In genomic region chr7:137304624-137305235, GRCh38 we compare ENCODE assay signal across 27 cellular contexts. TPM values are rescaled to one million over a fixed set of nuclear protein-coding genes. Genes with fewer than 3 reads are reported as not detected.
DNase-seq lines count a peak whose midpoint lies in the region; ATAC-seq and TF ChIP-seq lines count a peak whose summit lies in the region.
"Had no signal": no experiment of that assay in that cellular context is flagged by ENCODE, and none has a peak within 500 bp of the region (broad histone marks: within the 10 kb centered on the region; RNA-seq: fewer than 3 reads in every experiment).

No MANE protein-coding gene starts in this region.

- H3K4ac ChIP-seq in IMR-90 (ENCODE audit: low read depth, low read length): no peak overlapping the region

- H3K4me1 Mint-ChIP-seq in brain: peaks cover 89% of the 10 kb centered on the region
- H3K4me1 Mint-ChIP-seq in endothelial cell (ENCODE audit: unreplicated experiment): no peaks in the 10 kb centered on the region
- H3K4me1 Mint-ChIP-seq in CD8-positive, alpha-beta T cell (ENCODE audit: low read depth): no peaks in the 10 kb centered on the region
- H3K4me1 Mint-ChIP-seq: CD4-positive, alpha-beta memory T cell; natural killer cell; stimulated activated naive B cell treated with anti-CD40 and anti-IgM and Interleukin-4, amounts not matched to agents 10 μg/mL and 1 μg/mL and 100 μg/mL, for 72 hours had no signal

- H3K9me3 Mint-ChIP-seq in brain (peaks cover 0 to 10% (median 5%) of the 10 kb centered on the region in 5 experiments), endothelial cell (ENCODE audit: unreplicated experiment) (no peaks in the 10 kb centered on the region)
- H3K9me3 Mint-ChIP-seq in CD8-positive, alpha-beta T cell: peaks cover under 1% of the 10 kb centered on the region

- H2BK5ac ChIP-seq in IMR-90 (ENCODE audit: low read depth, low read length, poor library complexity, severe bottlenecking): no peak overlapping the region

- no peak overlapping the region for H2BK20ac ChIP-seq in IMR-90 (ENCODE audit: low read depth, low read length)

- no peak overlapping the region; the same call in 1 of the 2 replicates for H3K23ac ChIP-seq in IMR-90 (ENCODE audit: low read depth, low read length)

- no peak for TF ChIP-seq RAD21 in IMR-90 (IDR thresholded peaks at IDR 0.05; ENCODE audit: low read length)

- H2BK15ac ChIP-seq in IMR-90 (ENCODE audit: low read depth, low read length): no peak overlapping the region

- H4K8ac ChIP-seq in IMR-90 (ENCODE audit: low read depth in 2 of 2, low read length in 2 of 2): no peak overlapping the region

- no peak overlapping the region; the same call in 1 of the 2 replicates for H4K5ac ChIP-seq in IMR-90 (ENCODE audit: low read depth, low read length)

- H4K20me1 ChIP-seq in IMR-90 (ENCODE audit: insufficient read depth, low read length): no peaks in the 10 kb centered on the region

- no peaks in the 10 kb centered on the region for H3K9me3 ChIP-seq in IMR-90 (ENCODE audit: control insufficient read depth, insufficient read depth, low read length)
- H3K9me3 ChIP-seq in right cardiac atrium (ENCODE audit: control insufficient read depth, low read length): no peaks in the 10 kb centered on the region
- H3K9me3 ChIP-seq in CD8-positive, alpha-beta T cell (ENCODE audit: low read length): no peaks in the 10 kb centered on the region
- H3K9me3 ChIP-seq: adrenal gland, prostate gland, thoracic aorta had no signal

- in situ Hi-C loops in IMR-90 (cut with MboI; ENCODE audit: low sequenced_read_pairs): no loop called here

- H3K27me3 Mint-ChIP-seq in brain (no peaks in the 10 kb centered on the region), endothelial cell (ENCODE audit: unreplicated experiment) (no peaks in the 10 kb centered on the region)
- H3K27me3 Mint-ChIP-seq in CD8-positive, alpha-beta T cell (ENCODE audit: low read depth): no peaks in the 10 kb centered on the region
- H3K27me3 Mint-ChIP-seq: activated T-cell treated with anti-CD3 and anti-CD28 coated beads, Interleukin-2, amount 50 U/mL, for 24 hours; CD4-positive, alpha-beta memory T cell; stimulated activated naive B cell treated with anti-CD40 and anti-IgM and Interleukin-4, amounts not matched to agents 10 μg/mL and 1 μg/mL and 100 μg/mL, for 72 hours had no signal

- no peak overlapping the region for H2AK5ac ChIP-seq in IMR-90 (ENCODE audit: low read depth, low read length)

- H2AFZ ChIP-seq in IMR-90 (replicated peaks; ENCODE audit: low read length, poor library complexity): no peak overlapping the region

- no peak for TF ChIP-seq CTCF in IMR-90 (conservative IDR thresholded peaks at IDR 0.05; ENCODE audit: low read depth, low read length)
- TF ChIP-seq CTCF in brain (conservative IDR thresholded peaks at IDR 0.05): no peak
- no peak for TF ChIP-seq CTCF in endothelial cell (IDR thresholded peaks at IDR 0.05; ENCODE audit: unreplicated experiment)
- no peak for TF ChIP-seq CTCF in CD8-positive, alpha-beta T cell (IDR thresholded peaks at IDR 0.05)

- peak; percentile 40 for ATAC-seq in IMR-90 (ENCODE audit: low read depth)
- ATAC-seq in right cardiac atrium: no peak
- no peak for ATAC-seq in CD8-positive, alpha-beta T cell
- ATAC-seq: esophagus mucosa; left colon; natural killer cell; stimulated activated naive B cell treated with anti-CD40 and anti-IgM and Interleukin-4, amounts not matched to agents 10 μg/mL and 1 μg/mL and 100 μg/mL, for 72 hours had no signal

- WGBS in IMR-90 (ENCODE audit: extremely low coverage in 2 of 2, insufficient read length in 1 of 2), 2 experiments: no CpG with 5 or more reads among the region's 9 CpGs
- WGBS in right cardiac atrium: 75% methylated on average over 9 of the region's 9 CpGs

- BruUV-seq in IMR-90 (replicated peaks; lab: Mats Ljungman, UMichigan): no TSS peak

- CTCF ChIA-PET in IMR-90 (lab: Yijun Ruan, JAX): interaction anchor here (0.5 to 1.4 kb wide), 4 partner anchors 15 to 88 kb away, joined by 3 to 4 read pairs (median 3); no protein-coding TSS in a partner anchor
- CTCF ChIA-PET in CD8-positive, alpha-beta T cell (lab: Charles Lee): no interaction called here

- no peak overlapping the region for H4K91ac ChIP-seq in IMR-90 (ENCODE audit: insufficient read depth, low read depth, low read length)

- H3K56ac ChIP-seq in IMR-90 (ENCODE audit: extremely low read depth, insufficient read depth, low read length): no peak overlapping the region

- peak overlapping the region; percentile 13 to 74 (median 66) for H3K4me3 Mint-ChIP-seq in brain
- no peak overlapping the region for H3K4me3 Mint-ChIP-seq in endothelial cell (ENCODE audit: unreplicated experiment)
- no peak overlapping the region for H3K4me3 Mint-ChIP-seq in CD8-positive, alpha-beta T cell
- H3K4me3 Mint-ChIP-seq: activated T-cell treated with anti-CD3 and anti-CD28 coated beads, Interleukin-2, amount 50 U/mL, for 24 hours; CD4-positive, alpha-beta memory T cell; natural killer cell; stimulated activated naive B cell treated with anti-CD40 and anti-IgM and Interleukin-4, amounts not matched to agents 10 μg/mL and 1 μg/mL and 100 μg/mL, for 72 hours had no signal

- H3K27ac Mint-ChIP-seq in brain: peak overlapping the region; percentile 23 to 91 (median 87)
- H3K27ac Mint-ChIP-seq in endothelial cell (ENCODE audit: unreplicated experiment): no peak overlapping the region
- H3K27ac Mint-ChIP-seq in CD8-positive, alpha-beta T cell: no peak overlapping the region
- H3K27ac Mint-ChIP-seq: activated T-cell treated with anti-CD3 and anti-CD28 coated beads, Interleukin-2, amount 50 U/mL, for 24 hours; CD4-positive, alpha-beta memory T cell; natural killer cell; stimulated activated naive B cell treated with anti-CD40 and anti-IgM and Interleukin-4, amounts not matched to agents 10 μg/mL and 1 μg/mL and 100 μg/mL, for 72 hours had no signal

- H3K18ac ChIP-seq in IMR-90 (ENCODE audit: low read depth, low read length): no peak overlapping the region

- DNase-seq in IMR-90 (peak; percentile 72), putamen (ENCODE audit: low spot score) (peak; percentile 50), DMS114 treated with DMSO at 0.1 percent for 48 hours (lab: John Stamatoyannopoulos, UW; ENCODE audit: unreplicated experiment) (no peak), endothelial cell (ENCODE audit: low spot score) (no peak), right cardiac atrium (no peak)
- no peak for DNase-seq in CD8-positive, alpha-beta T cell
- DNase-seq: activated T-cell treated with anti-CD3 and anti-CD28 coated beads, Interleukin-2, amount 50 U/mL, for 24 hours; adrenal gland; CD4-positive, alpha-beta memory T cell; DMS153; effector CD8-positive, alpha-beta T cell; KG1; left colon; mesenchymal stem cell; natural killer cell; NCI-H1694; NCI-H2171 treated with DMSO at 0.1 percent for 48 hours; NCI-H524 treated with DMSO at 0.1 percent for 48 hours; stimulated activated naive B cell treated with anti-CD40 and anti-IgM and Interleukin-4, amounts not matched to agents 10 μg/mL and 1 μg/mL and 100 μg/mL, for 72 hours; T1000 had no signal

- peak overlapping the region; percentile 72; the same call in 1 of the 2 replicates for H3K4me2 ChIP-seq in IMR-90 (ENCODE audit: low read depth, low read length)

- peak overlapping the region; percentile 17; the same call in 1 of the 2 replicates for H3K4me3 ChIP-seq in IMR-90 (ENCODE audit: insufficient read depth, low read depth, low read length)
- no peak overlapping the region for H3K4me3 ChIP-seq in right cardiac atrium (ENCODE audit: low read length)
- H3K4me3 ChIP-seq in CD8-positive, alpha-beta T cell (ENCODE audit: low read depth, low read length): no peak overlapping the region
- H3K4me3 ChIP-seq: adrenal gland, prostate gland, skin epidermis, thoracic aorta had no signal

- no peaks in the 10 kb centered on the region for H3K36me3 ChIP-seq in IMR-90 (ENCODE audit: control insufficient read depth, insufficient read depth, low read length)
- H3K36me3 ChIP-seq in CD8-positive, alpha-beta T cell (ENCODE audit: insufficient read depth, low read length): no peaks in the 10 kb centered on the region
- H3K36me3 ChIP-seq: adrenal gland, prostate gland, thoracic aorta had no signal

- no peak for TF ChIP-seq POLR2A in IMR-90 (IDR thresholded peaks at IDR 0.05; ENCODE audit: low read depth, low read length)

- H3K14ac ChIP-seq in IMR-90 (replicated peaks; ENCODE audit: low read depth, low read length): 0 out of 2 replicates have a peak overlapping the region, but pooled peaks have one; percentile 31

- intact Hi-C loops in IMR-90 (cut with micrococcal nuclease) (loop anchor here (5.0 kb wide), 1 partner anchor 288 kb away; no protein-coding TSS in a partner anchor), right cardiac atrium (cut with DNase I) (no loop called here)
- intact Hi-C loops in CD8-positive, alpha-beta T cell (cut with DNase I, micrococcal nuclease): no loop called here

- H3K9ac ChIP-seq in IMR-90 (ENCODE audit: low read depth, low read length): no peak overlapping the region

- peaks cover 3 to 22% of the 10 kb centered on the region in 2 experiments; a peak in 3 of 4 replicates for H3K79me1 ChIP-seq in IMR-90 (ENCODE audit: low read depth in 1 of 2, low read length in 2 of 2)

- H3K27me3 ChIP-seq in IMR-90 (ENCODE audit: control insufficient read depth, insufficient read depth, low read length) (no peaks in the 10 kb centered on the region), layer of hippocampus (ENCODE audit: control insufficient read depth, insufficient read depth, low read length) (no peaks in the 10 kb centered on the region), right cardiac atrium (ENCODE audit: control insufficient read depth, insufficient read depth) (no peaks in the 10 kb centered on the region)
- H3K27me3 ChIP-seq in CD8-positive, alpha-beta T cell (ENCODE audit: insufficient read depth, low read length): no peaks in the 10 kb centered on the region
- H3K27me3 ChIP-seq: adrenal gland had no signal

- H3K4me1 ChIP-seq in IMR-90 (ENCODE audit: control insufficient read depth, insufficient read depth, low read length) (peaks cover 2% of the 10 kb centered on the region; the same call in 1 of the 2 replicates), right cardiac atrium (ENCODE audit: control insufficient read depth, insufficient read depth, low read length) (no peaks in the 10 kb centered on the region)
- H3K4me1 ChIP-seq in CD8-positive, alpha-beta T cell (ENCODE audit: insufficient read depth, low read length): no peaks in the 10 kb centered on the region
- H3K4me1 ChIP-seq: adrenal gland, prostate gland had no signal

- dilution Hi-C loops in IMR-90 (cut with HindIII; ENCODE audit: low sequenced_read_pairs, unreplicated experiment): no loop called here

- H2AK9ac ChIP-seq in IMR-90 (replicated peaks; ENCODE audit: low read depth, low read length, poor library complexity): no peak overlapping the region

- no peak overlapping the region; the same call in 1 of the 2 replicates for H2BK120ac ChIP-seq in IMR-90 (ENCODE audit: low read depth, low read length)

- H3K36me3 Mint-ChIP-seq in brain (peaks cover 30% of the 10 kb centered on the region), endothelial cell (ENCODE audit: low read depth, unreplicated experiment) (no peaks in the 10 kb centered on the region)
- H3K36me3 Mint-ChIP-seq in CD8-positive, alpha-beta T cell: no peaks in the 10 kb centered on the region
- H3K36me3 Mint-ChIP-seq: CD4-positive, alpha-beta memory T cell; natural killer cell; stimulated activated naive B cell treated with anti-CD40 and anti-IgM and Interleukin-4, amounts not matched to agents 10 μg/mL and 1 μg/mL and 100 μg/mL, for 72 hours had no signal

- H3K27ac ChIP-seq in IMR-90 (ENCODE audit: insufficient read depth, low read length): no peak overlapping the region
- peak overlapping the region; percentile 13 for H3K27ac ChIP-seq in layer of hippocampus (ENCODE audit: low read depth, low read length)
- H3K27ac ChIP-seq in right cardiac atrium (ENCODE audit: low read length): no peak overlapping the region
- H3K27ac ChIP-seq in CD8-positive, alpha-beta T cell (ENCODE audit: low read depth, low read length): no peak overlapping the region
- H3K27ac ChIP-seq: adrenal gland, prostate gland, skin epidermis, thoracic aorta had no signal

- POLR2A ChIA-PET in IMR-90 (lab: Charles Lee; ENCODE audit: unreplicated experiment): no interaction called here
- POLR2A ChIA-PET in CD8-positive, alpha-beta T cell (lab: Charles Lee): no interaction called here

- H3K9me1 ChIP-seq in IMR-90 (ENCODE audit: insufficient read depth, low read length): 0 out of 2 replicates have a peak, but pooled peaks cover 2% of the 10 kb centered on the region

RNA-seq across cellular contexts. Expression of gene PTN, which starts 38.8 kb away (rescaled TPM):
- total RNA-seq in IMR-90 (2012; rRNA removed): 61.7 and 86.7 TPM in 2 replicates
- 186 and 187 TPM in 2 replicates for polyA plus RNA-seq in IMR-90 (2012; rRNA removed)
- 94.0 and 255 TPM in 2 replicates for polyA plus RNA-seq in IMR-90 (2012; cell fraction: cytosol; rRNA removed)
- 20.7 and 53.6 TPM in 2 replicates for polyA plus RNA-seq in IMR-90 (2012; cell fraction: nucleus; rRNA removed; ENCODE audit: low replicate concordance)
- 169 TPM for polyA plus RNA-seq in brain (ENCODE audit: insufficient read depth, low read depth, low replicate concordance)
- total RNA-seq in endothelial cell (ENCODE audit: unreplicated experiment): 1.7 TPM
- 10 to 100 TPM in 3 of 4 donors, 1 to 10 TPM in 1; 9.6 to 27.0 (median 15.4) TPM for total RNA-seq in right cardiac atrium
- 51.0 TPM for polyA plus RNA-seq in right cardiac atrium
- total RNA-seq in CD8-positive, alpha-beta T cell: not detected
- total RNA-seq: CD4-positive, alpha-beta memory T cell; HT-29; natural killer cell had no signal

Comparison
In these comparisons a context has a peak if more than half of its experiments do, and no peak if none do; other contexts are left out.
1. DNase-seq: peak in IMR-90 (single experiment) and putamen (single experiment); none in DMS114 treated with DMSO at 0.1 percent for 48 hours (single experiment), endothelial cell (single experiment), right cardiac atrium (0 of 3) and CD8-positive, alpha-beta T cell (0 of 7).
2. H3K27ac Mint-ChIP-seq: peak in brain (5 of 5); none in endothelial cell (single experiment) and CD8-positive, alpha-beta T cell (single experiment).
3. H3K4me3 Mint-ChIP-seq: peak in brain (5 of 5); none in endothelial cell (single experiment) and CD8-positive, alpha-beta T cell (single experiment).